In genomic region chr9:133960568-133961129, GRCh38 we compare ENCODE assay signal across 13 cellular contexts. TPM values are rescaled to one million over a fixed set of nuclear protein-coding genes. Genes with fewer than 3 reads are reported as not detected.
A peak's percentile ranks its signal among the peaks of the same experiment; 100 is the strongest.
DNase-seq lines count a peak whose midpoint lies in the region; ATAC-seq and TF ChIP-seq lines count a peak whose summit lies in the region.
"Had no signal": no experiment of that assay in that cellular context is flagged by ENCODE, and none has a peak within 500 bp of the region (broad histone marks: within the 10 kb centered on the region; RNA-seq: fewer than 3 reads in every experiment).

No MANE protein-coding gene starts in this region.

- no peak overlapping the region for H3K27ac ChIP-seq in left ventricle myocardium inferior (replicated peaks)
- no peak overlapping the region for H3K27ac ChIP-seq in colonic mucosa
- H3K27ac ChIP-seq in lung (ENCODE audit: low read depth in 1 of 2, low read length in 1 of 2): peak overlapping the region in 1 of 2 donors; percentile 42
- H3K27ac ChIP-seq: neutrophil, transverse colon had no signal

- H3K9me3 ChIP-seq in left ventricle myocardium inferior (replicated peaks) (peaks cover 15% of the 10 kb centered on the region), colonic mucosa (no peaks in the 10 kb centered on the region), lung (ENCODE audit: control insufficient read depth in 2 of 2, insufficient read depth in 1 of 2, low read length in 1 of 2) (no peaks in the 10 kb centered on the region)
- H3K9me3 ChIP-seq: neutrophil had no signal

- peaks cover 58% of the 10 kb centered on the region for H3K4me1 ChIP-seq in left ventricle myocardium inferior
- H3K4me1 ChIP-seq in colonic mucosa: peaks cover 13% of the 10 kb centered on the region
- H3K4me1 ChIP-seq in lung (ENCODE audit: control insufficient read depth in 2 of 2, insufficient read depth in 2 of 2, low read length in 2 of 2): peaks cover 0 to 45% of the 10 kb centered on the region in 2 donors

- no peak overlapping the region for H3K9ac ChIP-seq in colonic mucosa (ENCODE audit: low read depth in 2 of 2, low read length in 2 of 2)

- H3K27me3 ChIP-seq in left ventricle myocardium inferior (ENCODE audit: low read depth): no peaks in the 10 kb centered on the region
- H3K27me3 ChIP-seq in colonic mucosa: no peaks in the 10 kb centered on the region
- H3K27me3 ChIP-seq in lung (ENCODE audit: control insufficient read depth, insufficient read depth): no peaks in the 10 kb centered on the region
- H3K27me3 ChIP-seq: transverse colon had no signal

- H3K4me3 ChIP-seq in left ventricle myocardium inferior (no peak overlapping the region), colonic mucosa (no peak overlapping the region), lung (no peak overlapping the region)
- H3K4me3 ChIP-seq: K562, transverse colon had no signal

- no peaks in the 10 kb centered on the region for H3K36me3 ChIP-seq in left ventricle myocardium inferior
- no peaks in the 10 kb centered on the region for H3K36me3 ChIP-seq in colonic mucosa
- no peaks in the 10 kb centered on the region for H3K36me3 ChIP-seq in lung (ENCODE audit: control insufficient read depth in 2 of 2, insufficient read depth in 2 of 2, low read length in 2 of 2)
- H3K36me3 ChIP-seq: neutrophil, transverse colon had no signal

- ATAC-seq in Right ventricle myocardium superior (ENCODE audit: poor library complexity) (peak; percentile 66), lung (ENCODE audit: insufficient read depth, low FRiP score) (no peak), HG02981 (IDR thresholded peaks at IDR 0.05; ENCODE audit: unreplicated experiment) (no peak)
- ATAC-seq: K562 had no signal

- intact Hi-C loops in Right ventricle myocardium superior (cut with DNase I): no loop called here
- intact Hi-C loops in left ventricle myocardium inferior (cut with micrococcal nuclease): no loop called here
- intact Hi-C loops in colonic mucosa (cut with DNase I): no loop called here

- WGBS in lung, 2 donors: 57 to 66% methylated on average over 21 of the region's 21 CpGs

- DNase-seq in Right ventricle myocardium superior: peak; percentile 58
- no peak for DNase-seq in left ventricle myocardium inferior
- DNase-seq in colonic mucosa: peak; percentile 46
- DNase-seq in lung (ENCODE audit: low spot score): peak; percentile 54
- no peak for DNase-seq in SKM-1 (lab: John Stamatoyannopoulos, UW; ENCODE audit: unreplicated experiment)
- no peak for DNase-seq in T-helper 1 cell
- no peak for DNase-seq in GDM1 (lab: John Stamatoyannopoulos, UW)
- DNase-seq: activated T-cell treated with anti-CD3 and anti-CD28 coated beads, Interleukin-2, amount 50 U/mL, for 24 hours; NCI-H510A treated with DMSO at 0.1 percent for 48 hours; transverse colon had no signal

- TF ChIP-seq CTCF in left ventricle myocardium inferior (IDR thresholded peaks at IDR 0.05; ENCODE audit: borderline replicate concordance): no peak
- TF ChIP-seq CTCF in colonic mucosa (IDR thresholded peaks at IDR 0.05): no peak
- TF ChIP-seq CTCF in lung (IDR thresholded peaks at IDR 0.05; ENCODE audit: control extremely low read depth, extremely low read depth): no peak

RNA-seq across cellular contexts. Expression of gene VAV2, which starts 31.5 kb away (rescaled TPM):
- 4.9 TPM for total RNA-seq in Right ventricle myocardium superior
- total RNA-seq in left ventricle myocardium inferior: 4.1 TPM
- 10 to 100 TPM; 30.7 to 45.1 TPM for total RNA-seq in colonic mucosa
- total RNA-seq in lung: 10 to 100 TPM; 19.3 to 28.2 TPM
- 10 to 100 TPM; 13.0 to 13.2 TPM for polyA plus RNA-seq in lung

Comparison
In these comparisons a context has a peak if more than half of its experiments do, and no peak if none do; other contexts are left out.
1. DNase-seq: peak in Right ventricle myocardium superior (single experiment), colonic mucosa (single experiment) and lung (single experiment); none in left ventricle myocardium inferior (single experiment), SKM-1 (single experiment), T-helper 1 cell (0 of 5) and GDM1 (single experiment).